8 cellular contexts compared by ENCODE assay signal in the genomic region with DNA sequence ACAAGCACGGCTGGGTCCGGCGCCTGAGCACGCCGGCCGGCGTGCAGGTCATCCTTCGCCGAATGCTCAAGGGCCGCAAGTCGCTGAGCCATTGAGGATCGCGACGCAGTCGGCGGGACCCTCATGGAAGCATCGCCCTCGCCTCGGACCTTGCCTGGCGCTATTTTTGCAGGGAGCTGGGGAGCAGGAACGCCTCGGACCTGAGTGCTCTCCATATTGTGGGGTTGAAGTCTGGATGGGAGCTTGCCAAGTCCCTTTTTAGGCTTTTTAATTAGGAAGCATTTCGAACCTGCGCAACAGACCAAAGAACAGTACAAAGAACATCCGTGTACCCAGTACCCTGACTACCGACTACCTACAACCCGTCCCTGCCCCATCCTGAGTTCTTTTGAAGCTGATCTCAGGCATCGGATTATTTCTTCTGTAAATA. TPM values are rescaled to one million over a fixed set of nuclear protein-coding genes. Genes with fewer than 3 reads are reported as not detected.
DNase-seq lines count a peak whose midpoint lies in the region; ATAC-seq and TF ChIP-seq lines count a peak whose summit lies in the region.

No MANE protein-coding gene starts in this region.

- WGBS in stomach, 5 donors, result 5 to 15% (median 7%) methylated on average over 10 to 28 of the region's 28 CpGs

- CTCF ChIA-PET in activated B cell treated with CpG ODN at 0.5 μM for 24 hours (lab: Charles Lee), result interaction anchor here (1.6 kb wide), 1 partner anchor 14 kb away, joined by 14 read pairs; no protein-coding TSS in a partner anchor

- intact Hi-C loops in activated B cell treated with CpG ODN at 0.5 μM for 24 hours (cut with micrococcal nuclease), result loop anchor here (5.0 to 10.0 kb wide), 2 partner anchors 411 to 719 kb away; no protein-coding TSS in a partner anchor
- intact Hi-C loops in stomach (cut with DNase I; ENCODE audit: low total_unique reads), result no loop called here

- peak overlapping the region; percentile 89 for H3K4me3 Mint-ChIP-seq in T-helper 2 cell treated with Interferon-gamma antibody and Interleukin-4, amounts not matched to agents 5 μg/mL and 100 μg/mL, for 36 hours
- peak overlapping the region; percentile 88 for H3K4me3 Mint-ChIP-seq in activated B cell treated with CpG ODN at 0.5 μM for 24 hours

- no peak for TF ChIP-seq EP300 in stomach (IDR thresholded peaks at IDR 0.05)

- DNase-seq in T-helper 2 cell treated with Interferon-gamma antibody and Interleukin-4, amounts not matched to agents 5 μg/mL and 100 μg/mL, for 36 hours (ENCODE audit: low spot score), result no peak
- DNase-seq in T-helper 2 cell, result no peak
- DNase-seq in activated B cell treated with CpG ODN at 0.5 μM for 24 hours, result no peak
- DNase-seq in stomach, result no peak
- no peak for DNase-seq in foreskin melanocyte

- H3K4me3 ChIP-seq in iPS-20b (ENCODE audit: low read length) (peak overlapping the region; percentile 98), stomach (peak overlapping the region; percentile 65 to 85 (median 78))

- TF ChIP-seq CTCF in activated B cell treated with CpG ODN at 0.5 μM for 24 hours (IDR thresholded peaks at IDR 0.05) (no peak), stomach (IDR thresholded peaks at IDR 0.05) (no peak)

- H3K27me3 ChIP-seq in iPS-20b (ENCODE audit: insufficient read depth, low read length) (no peaks in the 10 kb centered on the region), stomach (no peaks in the 10 kb centered on the region)

- H3K4me1 ChIP-seq in iPS-20b (ENCODE audit: insufficient read depth, low read length) (peaks cover 15% of the 10 kb centered on the region; the same call in 1 of the 2 replicates), stomach (peaks cover 40 to 83% (median 74%) of the 10 kb centered on the region in 4 donors)

- POLR2A ChIA-PET in activated B cell treated with CpG ODN at 0.5 μM for 24 hours (lab: Charles Lee), result interaction anchor here (0.5 to 1.0 kb wide), 4 partner anchors 27 to 857 kb away, joined by 3 to 5 read pairs (median 4); a partner anchor contains a TSS

- ATAC-seq in activated B cell treated with CpG ODN at 0.5 μM for 24 hours (ENCODE audit: low read depth), result no peak
- ATAC-seq in HG03469 (IDR thresholded peaks at IDR 0.05; ENCODE audit: unreplicated experiment), result no peak
- no peak for ATAC-seq in GM19324 (IDR thresholded peaks at IDR 0.05; ENCODE audit: low FRiP score, unreplicated experiment)

- no peak for TF ChIP-seq POLR2A in stomach (IDR thresholded peaks at IDR 0.05)

- H3K9ac ChIP-seq in iPS-20b (ENCODE audit: low read depth, low read length), result peak overlapping the region; percentile 97

- H3K36me3 Mint-ChIP-seq in T-helper 2 cell treated with Interferon-gamma antibody and Interleukin-4, amounts not matched to agents 5 μg/mL and 100 μg/mL, for 36 hours (ENCODE audit: low read depth), result peaks cover 5% of the 10 kb centered on the region
- peaks cover 7% of the 10 kb centered on the region for H3K36me3 Mint-ChIP-seq in activated B cell treated with CpG ODN at 0.5 μM for 24 hours (ENCODE audit: low read depth)

- H3K36me3 ChIP-seq in iPS-20b (ENCODE audit: insufficient read depth, low read depth, low read length) (no peaks in the 10 kb centered on the region), stomach (peaks cover 0 to 2% (median 1%) of the 10 kb centered on the region in 4 donors)

- H3K9me3 ChIP-seq in iPS-20b (ENCODE audit: insufficient read depth, low read depth, low read length), result no peaks in the 10 kb centered on the region
- no peaks in the 10 kb centered on the region for H3K9me3 ChIP-seq in stomach

- peaks cover 40% of the 10 kb centered on the region for H3K4me1 Mint-ChIP-seq in T-helper 2 cell treated with Interferon-gamma antibody and Interleukin-4, amounts not matched to agents 5 μg/mL and 100 μg/mL, for 36 hours (ENCODE audit: low read depth)
- H3K4me1 Mint-ChIP-seq in activated B cell treated with CpG ODN at 0.5 μM for 24 hours, result peaks cover 53% of the 10 kb centered on the region

- H3K27ac ChIP-seq in iPS-20b (ENCODE audit: low read length) (peak overlapping the region; percentile 79), stomach (peak overlapping the region; percentile 89 to 92 (median 92))

- peak overlapping the region; percentile 77 for H3K27ac Mint-ChIP-seq in T-helper 2 cell treated with Interferon-gamma antibody and Interleukin-4, amounts not matched to agents 5 μg/mL and 100 μg/mL, for 36 hours
- H3K27ac Mint-ChIP-seq in activated B cell treated with CpG ODN at 0.5 μM for 24 hours, result peak overlapping the region; percentile 91

- no peaks in the 10 kb centered on the region for H3K27me3 Mint-ChIP-seq in T-helper 2 cell treated with Interferon-gamma antibody and Interleukin-4, amounts not matched to agents 5 μg/mL and 100 μg/mL, for 36 hours (ENCODE audit: low read depth)
- no peaks in the 10 kb centered on the region for H3K27me3 Mint-ChIP-seq in activated B cell treated with CpG ODN at 0.5 μM for 24 hours

- H3K9me3 Mint-ChIP-seq in T-helper 2 cell treated with Interferon-gamma antibody and Interleukin-4, amounts not matched to agents 5 μg/mL and 100 μg/mL, for 36 hours, result no peaks in the 10 kb centered on the region
- H3K9me3 Mint-ChIP-seq in activated B cell treated with CpG ODN at 0.5 μM for 24 hours, result no peaks in the 10 kb centered on the region

RNA-seq across cellular contexts. Expression of a gene that starts 0.6 kb away (rescaled TPM):
- total RNA-seq in activated B cell treated with CpG ODN at 0.5 μM for 24 hours (38.2 and 46.1 TPM in 2 replicates), stomach (100 to 1,000 TPM in 3 of 5 donors, 10 to 100 TPM in 1, 1 to 10 TPM in 1; 6.6 to 167 (median 142) TPM)
- polyA plus RNA-seq in stomach, result 100 to 1,000 TPM; 161 to 200 (median 192) TPM

RNA-seq across cellular contexts. Expression of a gene that starts 3.1 kb away (rescaled TPM):
- total RNA-seq in activated B cell treated with CpG ODN at 0.5 μM for 24 hours (31.1 and 31.7 TPM in 2 replicates), stomach (10 to 100 TPM in 4 of 5 donors, 1 to 10 TPM in 1; 2.2 to 56.0 (median 21.4) TPM)
- 10 to 100 TPM; 30.8 to 63.7 (median 48.1) TPM for polyA plus RNA-seq in stomach

RNA-seq across cellular contexts. Expression of a gene that starts 3.1 kb away (rescaled TPM):
- total RNA-seq in activated B cell treated with CpG ODN at 0.5 μM for 24 hours (5.4 and 6.6 TPM in 2 replicates), stomach (10 to 100 TPM in 3 of 5 donors, 1 to 10 TPM in 2; 4.9 to 28.1 (median 15.2) TPM)
- polyA plus RNA-seq in stomach, result 10 to 100 TPM in 1 of 3 donors, 1 to 10 TPM in 2; 8.0 to 12.0 (median 9.8) TPM

RNA-seq across cellular contexts. Expression of a gene that starts 24.6 kb away (rescaled TPM):
- 7.9 and 9.1 TPM in 2 replicates for total RNA-seq in activated B cell treated with CpG ODN at 0.5 μM for 24 hours
- total RNA-seq in stomach, result under 1 TPM in 1 of 5 donors, not detected in 4; 0.18 TPM
- under 1 TPM in 1 of 3 donors, not detected in 2; 0.63 TPM for polyA plus RNA-seq in stomach

RNA-seq across cellular contexts. Expression of a gene that starts 28.4 kb away (rescaled TPM):
- total RNA-seq in activated B cell treated with CpG ODN at 0.5 μM for 24 hours (2.1 and 2.2 TPM in 2 replicates), stomach (10 to 100 TPM in 4 of 5 donors, 1 to 10 TPM in 1; 2.9 to 37.9 (median 23.0) TPM)
- polyA plus RNA-seq in stomach, result 1 to 10 TPM; 1.1 to 5.1 (median 3.6) TPM
